In the genomic region with DNA sequence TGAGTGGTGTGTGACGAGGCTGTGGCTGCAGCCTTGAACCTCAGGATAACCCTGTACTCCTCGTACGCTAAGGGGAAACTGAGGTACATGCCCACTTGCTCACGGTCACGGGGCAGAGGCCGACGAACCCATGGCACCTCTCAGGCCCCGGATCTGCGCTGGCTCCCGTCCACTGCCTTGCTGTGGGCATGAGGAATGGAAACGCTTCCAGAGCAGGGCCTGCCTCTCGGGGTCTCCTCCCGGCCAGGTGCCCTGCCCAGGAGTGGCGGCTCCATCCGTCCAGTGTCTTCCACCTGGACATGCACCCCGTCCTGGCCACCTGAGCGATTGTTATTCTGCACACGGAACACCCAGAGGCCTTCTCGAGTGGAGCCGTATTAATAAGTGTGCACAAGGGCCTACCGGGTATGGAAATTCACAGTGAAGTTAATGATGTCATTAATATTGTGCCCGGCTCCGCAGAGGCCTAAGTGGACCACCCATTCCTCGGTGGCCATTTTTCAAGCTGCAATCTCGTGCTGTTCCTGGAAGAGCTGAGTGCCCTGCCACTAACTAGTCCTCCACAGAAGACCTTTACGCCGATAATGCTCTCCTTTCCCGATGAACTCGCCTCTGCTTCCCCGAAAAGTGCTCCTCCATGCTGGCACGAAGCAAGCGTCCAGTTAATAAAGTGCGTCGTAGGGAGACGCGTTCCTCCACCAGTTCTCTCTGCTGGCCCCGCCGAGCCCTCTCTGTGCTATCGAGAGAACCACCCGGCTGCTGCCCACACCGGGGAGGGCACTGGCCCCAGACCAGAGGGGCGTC, we compare ENCODE assay signal across 1 cellular context.
A peak's percentile ranks its signal among the peaks of the same experiment; 100 is the strongest.
TF ChIP-seq lines count a peak whose summit lies in the region.

No MANE protein-coding gene starts in this region.

TF ChIP-seq in HepG2, 621 proteins besides CTCF, POLR2A, EP300 and RAD21:
- TF ChIP-seq ARHGAP35 (CRISPR knock-in tag; IDR thresholded peaks at IDR 0.05; ENCODE audit: borderline replicate concordance): no peak
- peak; percentile 64; the same call in 1 of the 2 replicates for TF ChIP-seq ATF7 (IDR thresholded peaks at IDR 0.05)
- no peak for TF ChIP-seq ATF7 (CRISPR knock-in tag; IDR thresholded peaks at IDR 0.05)
